In the genomic region with DNA sequence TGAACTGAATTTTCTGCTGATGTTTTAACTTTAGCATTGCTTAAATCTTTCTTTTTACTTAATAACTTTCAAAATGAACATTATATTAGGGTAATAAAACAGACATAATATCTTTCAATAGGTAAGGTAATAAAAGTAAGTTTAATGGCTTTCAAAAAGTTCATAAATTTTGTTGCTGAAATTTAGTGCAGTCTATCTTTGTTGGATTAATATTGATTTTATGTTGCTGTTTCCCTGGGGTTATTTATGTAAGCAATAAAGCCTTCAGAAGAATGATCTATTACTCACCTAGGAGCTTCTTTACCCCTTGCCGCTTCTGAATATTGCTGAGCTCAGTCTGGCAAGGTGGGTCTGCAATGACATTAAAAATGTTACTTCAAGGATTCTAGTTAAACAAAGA, we compare ENCODE assay signal across 19 cellular contexts.
"Had no signal": no experiment of that assay in that cellular context is flagged by ENCODE, and none has a peak within 500 bp of the region (broad histone marks: within the 10 kb centered on the region; RNA-seq: fewer than 3 reads in every experiment).

No MANE protein-coding gene starts in this region.

- DNase-seq: colonic mucosa; cortex of kidney; dermis blood vessel endothelial cell; dorsolateral prefrontal cortex; effector CD4-positive, alpha-beta T cell; effector CD8-positive, alpha-beta T cell; effector memory CD4-positive, alpha-beta T cell; effector memory CD8-positive, alpha-beta T cell; endodermal cell; erythroblast; esophagus squamous epithelium; foreskin fibroblast; foreskin keratinocyte; foreskin melanocyte; gastrocnemius medialis; glutamatergic neuron; head of caudate nucleus; heart left ventricle; heart right ventricle had no signal
